Comparison of ENCODE assay signal across 23 cellular contexts in genomic region chr2:182098648-182099047, GRCh38.
"Had no signal": no experiment of that assay in that cellular context is flagged by ENCODE, and none has a peak within 500 bp of the region (broad histone marks: within the 10 kb centered on the region; RNA-seq: fewer than 3 reads in every experiment).

No MANE protein-coding gene starts in this region.

- ATAC-seq: natural killer cell; psoas muscle; right cardiac atrium; right lobe of liver; stimulated activated effector memory CD8-positive, alpha-beta T cell treated with anti-CD3 and anti-CD28 coated beads, Interleukin-12 subunit alpha, Interleukin-12 subunit beta, amount 100 ng/mL, for 72 hours; stimulated activated naive B cell treated with anti-CD40 and anti-IgM and Interleukin-4, amounts not matched to agents 10 μg/mL and 1 μg/mL and 100 μg/mL, for 72 hours; upper lobe of right lung had no signal

- H3K4me2 ChIP-seq: neural progenitor cell had no signal

- H3K4me1 ChIP-seq: parathyroid adenoma, psoas muscle, right lobe of liver, sigmoid colon, stomach, tibial artery, upper lobe of right lung, uterus had no signal

- H3K4me3 ChIP-seq: neural progenitor cell, ovary, psoas muscle, right lobe of liver, sigmoid colon, stomach, tibial artery, transverse colon, upper lobe of right lung, uterus had no signal

- H3K27me3 ChIP-seq: neural progenitor cell, ovary, right lobe of liver, sigmoid colon, stomach, tibial artery, transverse colon, upper lobe of right lung, uterus had no signal

- H3K27ac ChIP-seq: neural progenitor cell, ovary, parathyroid adenoma, psoas muscle, right lobe of liver, sigmoid colon, stomach, tibial artery, upper lobe of right lung, uterus had no signal

- H3K36me3 ChIP-seq: neural progenitor cell, ovary, right lobe of liver, sigmoid colon, stomach, tibial artery, transverse colon, upper lobe of right lung, uterus had no signal

- H3K9me3 ChIP-seq: ovary, psoas muscle, right lobe of liver, sigmoid colon, transverse colon, upper lobe of right lung, uterus had no signal

- DNase-seq: natural killer cell; occipital lobe; ovary; posterior cingulate gyrus; psoas muscle; right cardiac atrium; right lobe of liver; sigmoid colon; small intestine; stimulated activated CD4-positive, alpha-beta T cell treated with anti-CD3 and anti-CD28 coated beads, Interleukin-15, amount 100 ng/mL, for 24 hours; stimulated activated CD4-positive, alpha-beta T cell treated with anti-CD3 and anti-CD28 coated beads, Interleukin-2, amount 100 ng/mL, for 24 hours; stimulated activated CD4-positive, alpha-beta T cell treated with anti-CD3 and anti-CD28 coated beads, Interleukin-2, amount 100 ng/mL, for 48 hours; stimulated activated CD4-positive, alpha-beta T cell treated with anti-CD3 and anti-CD28 coated beads, Interleukin-4, amount 100 ng/mL, for 24 hours; stimulated activated naive B cell treated with anti-CD40 and anti-IgM and Interleukin-4, amounts not matched to agents 10 μg/mL and 1 μg/mL and 100 μg/mL, for 72 hours; stimulated activated naive CD4-positive, alpha-beta T cell treated with Interleukin-2 at 50 U/mL for 16 hours; stomach; tibial artery; transverse colon; upper lobe of right lung; uterus had no signal
